ENCODE assay signal across 25 cellular contexts in the genomic region with DNA sequence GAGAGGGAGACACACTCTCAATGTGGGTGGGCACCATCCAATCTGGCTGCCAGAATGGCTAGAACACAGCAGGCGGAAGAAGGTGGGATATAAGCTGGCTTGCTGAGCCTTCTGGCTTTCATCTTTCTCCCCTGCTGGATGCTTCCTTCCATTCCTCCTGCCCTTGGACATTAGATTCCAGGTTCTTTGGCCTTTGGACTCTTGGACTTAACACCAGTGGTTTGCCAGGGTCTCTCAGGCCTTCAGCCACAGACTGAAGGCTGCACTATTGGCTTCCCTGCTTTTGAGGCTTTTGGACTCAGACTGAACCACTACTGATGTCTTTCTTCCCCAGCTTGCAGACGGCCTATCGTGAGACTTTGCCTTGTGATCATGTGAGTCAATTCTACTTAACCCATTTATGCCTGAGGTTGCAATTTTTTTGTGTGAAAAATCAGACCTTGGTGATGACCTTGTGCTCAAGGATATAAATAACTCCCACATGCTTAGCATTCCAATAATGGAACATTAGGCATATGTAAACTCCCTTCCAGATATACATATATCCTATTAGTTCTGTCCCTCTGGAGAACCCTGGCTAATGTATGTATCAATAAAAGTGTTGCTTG.
"Had no signal": no experiment of that assay in that cellular context is flagged by ENCODE, and none has a peak within 500 bp of the region (broad histone marks: within the 10 kb centered on the region; RNA-seq: fewer than 3 reads in every experiment).

No MANE protein-coding gene starts in this region.

- H3K9me3 ChIP-seq: colonic mucosa, esophagus squamous epithelium, gastrocnemius medialis, left lung, lower lobe of right lung, mucosa of descending colon had no signal

- FAIRE-seq: endometrium, islet of Langerhans, keratinocyte had no signal

- H3K27me3 ChIP-seq: colonic mucosa, esophagus squamous epithelium, gastrocnemius medialis, heart right ventricle, left lung had no signal

- DNase-seq: colonic mucosa; cortex of kidney; effector CD8-positive, alpha-beta T cell; effector memory CD8-positive, alpha-beta T cell; endodermal cell; erythroblast; esophagus squamous epithelium; foreskin fibroblast; foreskin melanocyte; gastrocnemius medialis; glutamatergic neuron; head of caudate nucleus; heart right ventricle; hippocampal formation; left cardiac atrium; left lung; lower lobe of right lung; mesenchymal stem cell; mucosa of descending colon; naive B cell had no signal

- H3K36me3 ChIP-seq: colonic mucosa, esophagus squamous epithelium, gastrocnemius medialis, heart right ventricle, left lung, lower lobe of right lung had no signal

- ATAC-seq: effector memory CD8-positive, alpha-beta T cell; esophagus mucosa; gastrocnemius medialis; heart right ventricle; left cardiac atrium; left lung; lower lobe of right lung; mucosa of descending colon had no signal

- H3K4me3 ChIP-seq: colonic mucosa, esophagus squamous epithelium, gastrocnemius medialis, heart right ventricle, left lung, lower lobe of right lung, mucosa of descending colon had no signal

- H3K4me1 ChIP-seq: colonic mucosa, esophagus squamous epithelium, gastrocnemius medialis, left lung, lower lobe of right lung had no signal

- H3K27ac ChIP-seq: colonic mucosa, epithelial cell of prostate, esophagus squamous epithelium, gastrocnemius medialis, heart right ventricle, left lung, lower lobe of right lung had no signal
